In the genomic region with DNA sequence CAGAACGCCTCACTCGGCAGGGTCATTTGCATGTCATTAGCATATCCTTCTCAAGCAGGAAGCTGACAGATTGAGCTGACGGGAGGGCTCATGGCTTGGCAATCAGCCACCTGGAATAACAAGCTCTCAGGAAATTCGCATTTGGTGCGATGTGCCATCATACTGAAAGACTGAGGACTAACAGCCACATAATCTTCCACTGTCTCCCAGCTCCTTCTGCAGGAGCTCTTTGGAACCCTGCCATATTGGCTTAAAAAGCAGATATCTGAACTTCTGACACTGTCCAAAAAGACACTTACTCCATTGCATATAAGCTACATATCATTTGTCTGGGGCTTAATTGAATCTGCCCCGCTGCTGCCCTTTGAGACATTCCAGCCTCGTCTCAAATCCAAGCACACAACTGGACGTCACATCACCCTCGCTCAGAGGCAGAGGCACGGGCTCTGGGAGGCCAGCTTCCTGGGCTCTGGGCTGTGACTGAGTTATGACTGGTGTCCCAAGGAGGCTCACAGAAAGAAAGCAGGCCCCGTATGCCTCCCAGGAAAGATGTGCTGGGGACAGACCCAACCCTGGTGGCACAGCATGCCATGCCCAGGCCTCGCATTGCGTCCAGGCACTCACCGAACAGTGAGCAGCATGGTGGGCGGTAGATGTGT, we compare ENCODE assay signal across 17 cellular contexts.
DNase-seq lines count a peak whose midpoint lies in the region; TF ChIP-seq lines count a peak whose summit lies in the region.
"Had no signal": no experiment of that assay in that cellular context is flagged by ENCODE, and none has a peak within 500 bp of the region (broad histone marks: within the 10 kb centered on the region; RNA-seq: fewer than 3 reads in every experiment).

No MANE protein-coding gene starts in this region.

- DNase-seq in MG63 = peak; percentile 36
- peak; percentile 6 for DNase-seq in WERI-Rb-1
- DNase-seq in fibroblast of pulmonary artery (ENCODE audit: low read depth) = peak; percentile 56
- DNase-seq in putamen (ENCODE audit: low spot score) = peak; percentile 84
- no peak for DNase-seq in H4 (ENCODE audit: low spot score)
- no peak for DNase-seq in LoVo (ENCODE audit: low spot score)
- DNase-seq in stimulated activated CD4-positive, alpha-beta T cell treated with anti-CD3 and anti-CD28 coated beads, Interleukin-4, amount 100 ng/mL, for 24 hours = no peak
- DNase-seq in neural progenitor cell (ENCODE audit: low spot score) = no peak
- DNase-seq: activated CD8-positive, alpha-beta T cell treated with anti-CD3 and anti-CD28 coated beads, Interleukin-2, amount 10 ng/mL, durations not matched to agents 7 days and 5 days; activated naive CD4-positive, alpha-beta T cell treated with anti-CD3 and anti-CD28 coated beads, Interleukin-2, amount 10 ng/mL, durations not matched to agents 7 days and 5 days; EL; naive thymus-derived CD4-positive, alpha-beta T cell had no signal

- H3K27ac ChIP-seq in WERI-Rb-1 (no peak overlapping the region), neural progenitor cell (no peak overlapping the region)
- H3K27ac ChIP-seq: C4-2B, HL-60, Peyer's patch, skin epidermis, suprapubic skin had no signal

- no peak overlapping the region for H3K27ac Mint-ChIP-seq in neural progenitor cell
- H3K27ac Mint-ChIP-seq: activated CD8-positive, alpha-beta T cell treated with anti-CD3 and anti-CD28 coated beads, Interleukin-2, amount 10 ng/mL, durations not matched to agents 7 days and 5 days; activated naive CD4-positive, alpha-beta T cell treated with anti-CD3 and anti-CD28 coated beads, Interleukin-2, amount 10 ng/mL, durations not matched to agents 7 days and 5 days had no signal

- H3K36me3 Mint-ChIP-seq in neural progenitor cell = peaks cover 41% of the 10 kb centered on the region
- H3K36me3 Mint-ChIP-seq: activated naive CD4-positive, alpha-beta T cell treated with anti-CD3 and anti-CD28 coated beads, Interleukin-2, amount 10 ng/mL, durations not matched to agents 7 days and 5 days had no signal

- peaks cover 5% of the 10 kb centered on the region; the same call in 1 of the 2 replicates for H3K9me3 ChIP-seq in MG63
- H3K9me3 ChIP-seq in WERI-Rb-1 (ENCODE audit: severe bottlenecking) = no peaks in the 10 kb centered on the region
- H3K9me3 ChIP-seq in neural progenitor cell (ENCODE audit: low read depth) = no peaks in the 10 kb centered on the region
- H3K9me3 ChIP-seq: Peyer's patch, suprapubic skin had no signal

- H3K36me3 ChIP-seq in MG63 (peaks cover 24% of the 10 kb centered on the region), WERI-Rb-1 (peaks cover 56% of the 10 kb centered on the region), neural progenitor cell (no peaks in the 10 kb centered on the region)

- no peaks in the 10 kb centered on the region for H3F3A ChIP-seq in neural progenitor cell (ENCODE audit: low read depth)

- no peak overlapping the region for H2AFZ ChIP-seq in neural progenitor cell (replicated peaks)

- peaks cover 5% of the 10 kb centered on the region for H3K4me1 Mint-ChIP-seq in neural progenitor cell
- H3K4me1 Mint-ChIP-seq: activated naive CD4-positive, alpha-beta T cell treated with anti-CD3 and anti-CD28 coated beads, Interleukin-2, amount 10 ng/mL, durations not matched to agents 7 days and 5 days had no signal

- H3K4me3 ChIP-seq in MG63 = no peak overlapping the region
- H3K4me3 ChIP-seq in WERI-Rb-1 (ENCODE audit: low read depth, low read length) = no peak overlapping the region
- no peak overlapping the region for H3K4me3 ChIP-seq in fibroblast of pulmonary artery (replicated peaks; ENCODE audit: low read depth, low read length)
- H3K4me3 ChIP-seq in neural progenitor cell = no peak overlapping the region
- H3K4me3 ChIP-seq: Peyer's patch, skin epidermis, suprapubic skin had no signal

- peaks cover 6% of the 10 kb centered on the region for H3K27me3 Mint-ChIP-seq in neural progenitor cell (ENCODE audit: insufficient read depth, low read depth)
- H3K27me3 Mint-ChIP-seq: activated naive CD4-positive, alpha-beta T cell treated with anti-CD3 and anti-CD28 coated beads, Interleukin-2, amount 10 ng/mL, durations not matched to agents 7 days and 5 days; naive thymus-derived CD4-positive, alpha-beta T cell had no signal

- no peak overlapping the region for H3K4me3 Mint-ChIP-seq in neural progenitor cell
- H3K4me3 Mint-ChIP-seq: activated CD8-positive, alpha-beta T cell treated with anti-CD3 and anti-CD28 coated beads, Interleukin-2, amount 10 ng/mL, durations not matched to agents 7 days and 5 days; activated naive CD4-positive, alpha-beta T cell treated with anti-CD3 and anti-CD28 coated beads, Interleukin-2, amount 10 ng/mL, durations not matched to agents 7 days and 5 days; naive thymus-derived CD4-positive, alpha-beta T cell had no signal

- H3K9ac ChIP-seq in neural progenitor cell = no peak overlapping the region

- no peak overlapping the region for H3K4me2 ChIP-seq in neural progenitor cell

- no peaks in the 10 kb centered on the region for H3K4me1 ChIP-seq in neural progenitor cell
- H3K4me1 ChIP-seq: Peyer's patch, suprapubic skin had no signal

- H3K27me3 ChIP-seq in MG63 (no peaks in the 10 kb centered on the region), WERI-Rb-1 (ENCODE audit: insufficient read depth, low read depth, severe bottlenecking) (no peaks in the 10 kb centered on the region), neural progenitor cell (no peaks in the 10 kb centered on the region)
- H3K27me3 ChIP-seq: Peyer's patch, suprapubic skin had no signal

- TF ChIP-seq CTCF in WERI-Rb-1 (IDR thresholded peaks at IDR 0.05; ENCODE audit: low read depth, low read length) = no peak
- TF ChIP-seq CTCF in fibroblast of pulmonary artery (IDR thresholded peaks at IDR 0.05; ENCODE audit: low read length, missing control alignments) = no peak
- no peak for TF ChIP-seq CTCF in neural progenitor cell (IDR thresholded peaks at IDR 0.05)

- peaks cover 8% of the 10 kb centered on the region for H3K9me3 Mint-ChIP-seq in neural progenitor cell
- H3K9me3 Mint-ChIP-seq: activated naive CD4-positive, alpha-beta T cell treated with anti-CD3 and anti-CD28 coated beads, Interleukin-2, amount 10 ng/mL, durations not matched to agents 7 days and 5 days had no signal

- H3K79me2 ChIP-seq in neural progenitor cell (ENCODE audit: low read depth) = no peaks in the 10 kb centered on the region

- no peaks in the 10 kb centered on the region for H4K20me1 ChIP-seq in neural progenitor cell (ENCODE audit: low read depth)

Comparison
In these comparisons a context has a peak if more than half of its experiments do, and no peak if none do; other contexts are left out.
1. DNase-seq: peak in MG63 (single experiment), WERI-Rb-1 (single experiment), fibroblast of pulmonary artery (single experiment) and putamen (single experiment); none in H4 (single experiment), LoVo (single experiment), stimulated activated CD4-positive, alpha-beta T cell treated with anti-CD3 and anti-CD28 coated beads, Interleukin-4, amount 100 ng/mL, for 24 hours (single experiment) and neural progenitor cell (single experiment).